In genomic region chr7:96591900-96592676, GRCh38 we compare ENCODE assay signal across 2 cellular contexts.
A peak's percentile ranks its signal among the peaks of the same experiment; 100 is the strongest.
TF ChIP-seq lines count a peak whose summit lies in the region.

No MANE protein-coding gene starts in this region.

TF ChIP-seq in HEK293T, 16 proteins besides CTCF, POLR2A, EP300 and RAD21:
- TF ChIP-seq, protein P1, sequence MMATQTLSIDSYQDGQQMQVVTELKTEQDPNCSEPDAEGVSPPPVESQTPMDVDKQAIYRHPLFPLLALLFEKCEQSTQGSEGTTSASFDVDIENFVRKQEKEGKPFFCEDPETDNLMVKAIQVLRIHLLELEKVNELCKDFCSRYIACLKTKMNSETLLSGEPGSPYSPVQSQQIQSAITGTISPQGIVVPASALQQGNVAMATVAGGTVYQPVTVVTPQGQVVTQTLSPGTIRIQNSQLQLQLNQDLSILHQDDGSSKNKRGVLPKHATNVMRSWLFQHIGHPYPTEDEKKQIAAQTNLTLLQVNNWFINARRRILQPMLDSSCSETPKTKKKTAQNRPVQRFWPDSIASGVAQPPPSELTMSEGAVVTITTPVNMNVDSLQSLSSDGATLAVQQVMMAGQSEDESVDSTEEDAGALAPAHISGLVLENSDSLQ (IDR thresholded peaks at IDR 0.05): peak; percentile 24; the same call in 1 of the 2 replicates
- TF ChIP-seq L3MBTL2 (conservative IDR thresholded peaks at IDR 0.05) (peak; percentile 83), SUZ12 (IDR thresholded peaks at IDR 0.05) (no peak)

TF ChIP-seq in H1, 55 proteins besides CTCF, POLR2A, EP300 and RAD21:
- TF ChIP-seq, protein P2, sequence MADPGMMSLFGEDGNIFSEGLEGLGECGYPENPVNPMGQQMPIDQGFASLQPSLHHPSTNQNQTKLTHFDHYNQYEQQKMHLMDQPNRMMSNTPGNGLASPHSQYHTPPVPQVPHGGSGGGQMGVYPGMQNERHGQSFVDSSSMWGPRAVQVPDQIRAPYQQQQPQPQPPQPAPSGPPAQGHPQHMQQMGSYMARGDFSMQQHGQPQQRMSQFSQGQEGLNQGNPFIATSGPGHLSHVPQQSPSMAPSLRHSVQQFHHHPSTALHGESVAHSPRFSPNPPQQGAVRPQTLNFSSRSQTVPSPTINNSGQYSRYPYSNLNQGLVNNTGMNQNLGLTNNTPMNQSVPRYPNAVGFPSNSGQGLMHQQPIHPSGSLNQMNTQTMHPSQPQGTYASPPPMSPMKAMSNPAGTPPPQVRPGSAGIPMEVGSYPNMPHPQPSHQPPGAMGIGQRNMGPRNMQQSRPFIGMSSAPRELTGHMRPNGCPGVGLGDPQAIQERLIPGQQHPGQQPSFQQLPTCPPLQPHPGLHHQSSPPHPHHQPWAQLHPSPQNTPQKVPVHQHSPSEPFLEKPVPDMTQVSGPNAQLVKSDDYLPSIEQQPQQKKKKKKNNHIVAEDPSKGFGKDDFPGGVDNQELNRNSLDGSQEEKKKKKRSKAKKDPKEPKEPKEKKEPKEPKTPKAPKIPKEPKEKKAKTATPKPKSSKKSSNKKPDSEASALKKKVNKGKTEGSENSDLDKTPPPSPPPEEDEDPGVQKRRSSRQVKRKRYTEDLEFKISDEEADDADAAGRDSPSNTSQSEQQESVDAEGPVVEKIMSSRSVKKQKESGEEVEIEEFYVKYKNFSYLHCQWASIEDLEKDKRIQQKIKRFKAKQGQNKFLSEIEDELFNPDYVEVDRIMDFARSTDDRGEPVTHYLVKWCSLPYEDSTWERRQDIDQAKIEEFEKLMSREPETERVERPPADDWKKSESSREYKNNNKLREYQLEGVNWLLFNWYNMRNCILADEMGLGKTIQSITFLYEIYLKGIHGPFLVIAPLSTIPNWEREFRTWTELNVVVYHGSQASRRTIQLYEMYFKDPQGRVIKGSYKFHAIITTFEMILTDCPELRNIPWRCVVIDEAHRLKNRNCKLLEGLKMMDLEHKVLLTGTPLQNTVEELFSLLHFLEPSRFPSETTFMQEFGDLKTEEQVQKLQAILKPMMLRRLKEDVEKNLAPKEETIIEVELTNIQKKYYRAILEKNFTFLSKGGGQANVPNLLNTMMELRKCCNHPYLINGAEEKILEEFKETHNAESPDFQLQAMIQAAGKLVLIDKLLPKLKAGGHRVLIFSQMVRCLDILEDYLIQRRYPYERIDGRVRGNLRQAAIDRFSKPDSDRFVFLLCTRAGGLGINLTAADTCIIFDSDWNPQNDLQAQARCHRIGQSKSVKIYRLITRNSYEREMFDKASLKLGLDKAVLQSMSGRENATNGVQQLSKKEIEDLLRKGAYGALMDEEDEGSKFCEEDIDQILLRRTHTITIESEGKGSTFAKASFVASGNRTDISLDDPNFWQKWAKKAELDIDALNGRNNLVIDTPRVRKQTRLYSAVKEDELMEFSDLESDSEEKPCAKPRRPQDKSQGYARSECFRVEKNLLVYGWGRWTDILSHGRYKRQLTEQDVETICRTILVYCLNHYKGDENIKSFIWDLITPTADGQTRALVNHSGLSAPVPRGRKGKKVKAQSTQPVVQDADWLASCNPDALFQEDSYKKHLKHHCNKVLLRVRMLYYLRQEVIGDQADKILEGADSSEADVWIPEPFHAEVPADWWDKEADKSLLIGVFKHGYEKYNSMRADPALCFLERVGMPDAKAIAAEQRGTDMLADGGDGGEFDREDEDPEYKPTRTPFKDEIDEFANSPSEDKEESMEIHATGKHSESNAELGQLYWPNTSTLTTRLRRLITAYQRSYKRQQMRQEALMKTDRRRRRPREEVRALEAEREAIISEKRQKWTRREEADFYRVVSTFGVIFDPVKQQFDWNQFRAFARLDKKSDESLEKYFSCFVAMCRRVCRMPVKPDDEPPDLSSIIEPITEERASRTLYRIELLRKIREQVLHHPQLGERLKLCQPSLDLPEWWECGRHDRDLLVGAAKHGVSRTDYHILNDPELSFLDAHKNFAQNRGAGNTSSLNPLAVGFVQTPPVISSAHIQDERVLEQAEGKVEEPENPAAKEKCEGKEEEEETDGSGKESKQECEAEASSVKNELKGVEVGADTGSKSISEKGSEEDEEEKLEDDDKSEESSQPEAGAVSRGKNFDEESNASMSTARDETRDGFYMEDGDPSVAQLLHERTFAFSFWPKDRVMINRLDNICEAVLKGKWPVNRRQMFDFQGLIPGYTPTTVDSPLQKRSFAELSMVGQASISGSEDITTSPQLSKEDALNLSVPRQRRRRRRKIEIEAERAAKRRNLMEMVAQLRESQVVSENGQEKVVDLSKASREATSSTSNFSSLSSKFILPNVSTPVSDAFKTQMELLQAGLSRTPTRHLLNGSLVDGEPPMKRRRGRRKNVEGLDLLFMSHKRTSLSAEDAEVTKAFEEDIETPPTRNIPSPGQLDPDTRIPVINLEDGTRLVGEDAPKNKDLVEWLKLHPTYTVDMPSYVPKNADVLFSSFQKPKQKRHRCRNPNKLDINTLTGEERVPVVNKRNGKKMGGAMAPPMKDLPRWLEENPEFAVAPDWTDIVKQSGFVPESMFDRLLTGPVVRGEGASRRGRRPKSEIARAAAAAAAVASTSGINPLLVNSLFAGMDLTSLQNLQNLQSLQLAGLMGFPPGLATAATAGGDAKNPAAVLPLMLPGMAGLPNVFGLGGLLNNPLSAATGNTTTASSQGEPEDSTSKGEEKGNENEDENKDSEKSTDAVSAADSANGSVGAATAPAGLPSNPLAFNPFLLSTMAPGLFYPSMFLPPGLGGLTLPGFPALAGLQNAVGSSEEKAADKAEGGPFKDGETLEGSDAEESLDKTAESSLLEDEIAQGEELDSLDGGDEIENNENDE (IDR thresholded peaks at IDR 0.05; ENCODE audit: insufficient replicate concordance, low read length): no peak
- TF ChIP-seq TAF7 (optimal IDR thresholded peaks at IDR 0.05; ENCODE audit: borderline replicate concordance, low read depth, low read length) (no peak), E2F6 (IDR thresholded peaks at IDR 0.05) (peak; percentile 41; the same call in 1 of the 2 replicates), EGR1 (IDR thresholded peaks at IDR 0.05; ENCODE audit: borderline replicate concordance, low read depth, low read length) (no peak), JUND (IDR thresholded peaks at IDR 0.05; ENCODE audit: low read length) (peak; percentile 27; the same call in 1 of the 2 replicates), ASH2L (IDR thresholded peaks at IDR 0.05; ENCODE audit: low read length) (peak; percentile 20), SP1 (IDR thresholded peaks at IDR 0.05; ENCODE audit: low read depth, low read length) (0 out of 2 replicates have a peak, but pooled peaks have one; percentile 7), POU5F1 (IDR thresholded peaks at IDR 0.05; ENCODE audit: low read depth, low read length) (no peak), PHF8 (conservative IDR thresholded peaks at IDR 0.05; ENCODE audit: low read depth, low read length) (no peak)
- TF ChIP-seq, protein P3, sequence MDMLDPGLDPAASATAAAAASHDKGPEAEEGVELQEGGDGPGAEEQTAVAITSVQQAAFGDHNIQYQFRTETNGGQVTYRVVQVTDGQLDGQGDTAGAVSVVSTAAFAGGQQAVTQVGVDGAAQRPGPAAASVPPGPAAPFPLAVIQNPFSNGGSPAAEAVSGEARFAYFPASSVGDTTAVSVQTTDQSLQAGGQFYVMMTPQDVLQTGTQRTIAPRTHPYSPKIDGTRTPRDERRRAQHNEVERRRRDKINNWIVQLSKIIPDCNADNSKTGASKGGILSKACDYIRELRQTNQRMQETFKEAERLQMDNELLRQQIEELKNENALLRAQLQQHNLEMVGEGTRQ (IDR thresholded peaks at IDR 0.05; ENCODE audit: low read length): peak; percentile 41; the same call in 1 of the 2 replicates
- TF ChIP-seq, protein P4, sequence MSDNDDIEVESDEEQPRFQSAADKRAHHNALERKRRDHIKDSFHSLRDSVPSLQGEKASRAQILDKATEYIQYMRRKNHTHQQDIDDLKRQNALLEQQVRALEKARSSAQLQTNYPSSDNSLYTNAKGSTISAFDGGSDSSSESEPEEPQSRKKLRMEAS (IDR thresholded peaks at IDR 0.05): peak; percentile 65; the same call in 1 of the 2 replicates
